ENCODE assay signal across 1 cellular context in the genomic region with DNA sequence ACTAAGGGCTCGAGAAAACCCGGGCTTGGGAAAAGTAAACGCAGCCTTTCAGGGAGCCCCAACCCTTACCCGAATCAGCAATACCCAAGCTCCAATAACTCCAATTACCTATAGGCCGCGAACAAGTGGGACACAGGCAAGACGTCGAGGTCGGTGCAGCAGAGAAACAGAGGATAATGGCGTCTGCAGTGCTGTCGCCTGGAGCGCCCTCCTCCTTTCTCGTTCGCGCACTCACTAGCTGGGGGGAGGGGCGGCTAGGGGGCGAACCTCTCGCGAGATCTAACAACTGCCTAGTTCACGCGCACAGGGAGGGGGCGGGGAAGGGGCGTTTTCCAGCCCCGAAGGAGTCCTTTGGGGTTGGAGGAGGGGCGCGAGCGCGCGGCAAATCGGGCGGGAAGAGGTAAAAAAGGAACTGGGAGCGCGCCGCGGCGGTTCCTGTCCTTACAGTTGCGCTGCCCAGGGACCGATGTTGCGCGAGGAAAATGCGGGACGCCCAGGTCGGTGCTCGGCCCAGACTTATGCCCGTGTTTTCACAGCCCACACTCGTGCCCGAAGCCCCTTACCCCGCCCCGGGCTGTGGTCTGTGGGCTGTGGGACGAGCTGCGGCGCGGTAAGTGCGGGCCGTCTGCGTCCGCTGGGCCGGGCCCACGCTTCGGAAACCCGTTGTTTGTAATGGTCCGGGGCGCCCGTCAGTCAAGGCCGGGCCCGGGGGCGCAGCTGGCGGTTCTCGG.
TF ChIP-seq lines count a peak whose summit lies in the region.

RMI1 (plus strand) TSS at position 411 of the 731 bp plus-strand sequence. CDS start 20,182 bp downstream, outside the sequence.

TF ChIP-seq in HEK293, 187 proteins besides CTCF, POLR2A, EP300 and RAD21 (continued from another document and continues in another):
- TF ChIP-seq, protein P1, sequence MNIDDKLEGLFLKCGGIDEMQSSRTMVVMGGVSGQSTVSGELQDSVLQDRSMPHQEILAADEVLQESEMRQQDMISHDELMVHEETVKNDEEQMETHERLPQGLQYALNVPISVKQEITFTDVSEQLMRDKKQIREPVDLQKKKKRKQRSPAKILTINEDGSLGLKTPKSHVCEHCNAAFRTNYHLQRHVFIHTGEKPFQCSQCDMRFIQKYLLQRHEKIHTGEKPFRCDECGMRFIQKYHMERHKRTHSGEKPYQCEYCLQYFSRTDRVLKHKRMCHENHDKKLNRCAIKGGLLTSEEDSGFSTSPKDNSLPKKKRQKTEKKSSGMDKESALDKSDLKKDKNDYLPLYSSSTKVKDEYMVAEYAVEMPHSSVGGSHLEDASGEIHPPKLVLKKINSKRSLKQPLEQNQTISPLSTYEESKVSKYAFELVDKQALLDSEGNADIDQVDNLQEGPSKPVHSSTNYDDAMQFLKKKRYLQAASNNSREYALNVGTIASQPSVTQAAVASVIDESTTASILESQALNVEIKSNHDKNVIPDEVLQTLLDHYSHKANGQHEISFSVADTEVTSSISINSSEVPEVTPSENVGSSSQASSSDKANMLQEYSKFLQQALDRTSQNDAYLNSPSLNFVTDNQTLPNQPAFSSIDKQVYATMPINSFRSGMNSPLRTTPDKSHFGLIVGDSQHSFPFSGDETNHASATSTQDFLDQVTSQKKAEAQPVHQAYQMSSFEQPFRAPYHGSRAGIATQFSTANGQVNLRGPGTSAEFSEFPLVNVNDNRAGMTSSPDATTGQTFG (tag by site-specific recombination; IDR thresholded peaks at IDR 0.05; ENCODE audit: borderline replicate concordance) = no peak
- TF ChIP-seq ZNF140 (tag by site-specific recombination; IDR thresholded peaks at IDR 0.05) = no peak
- TF ChIP-seq ZNF169 (tag by site-specific recombination; IDR thresholded peaks at IDR 0.05) = no peak
- 0 out of 2 replicates have a peak, but pooled peaks have one; percentile 45 for TF ChIP-seq TRIM28 (IDR thresholded peaks at IDR 0.05; ENCODE audit: borderline replicate concordance, low read length)
- no peak for TF ChIP-seq ZNF571 (tag by site-specific recombination; IDR thresholded peaks at IDR 0.05)
- no peak; the same call in 1 of the 2 replicates for TF ChIP-seq PRDM6 (tag by site-specific recombination; IDR thresholded peaks at IDR 0.05)
- no peak for TF ChIP-seq ZNF223 (tag by site-specific recombination; IDR thresholded peaks at IDR 0.05)
- TF ChIP-seq ZNF792 (tag by site-specific recombination; IDR thresholded peaks at IDR 0.05) = no peak
- TF ChIP-seq, protein P2, sequence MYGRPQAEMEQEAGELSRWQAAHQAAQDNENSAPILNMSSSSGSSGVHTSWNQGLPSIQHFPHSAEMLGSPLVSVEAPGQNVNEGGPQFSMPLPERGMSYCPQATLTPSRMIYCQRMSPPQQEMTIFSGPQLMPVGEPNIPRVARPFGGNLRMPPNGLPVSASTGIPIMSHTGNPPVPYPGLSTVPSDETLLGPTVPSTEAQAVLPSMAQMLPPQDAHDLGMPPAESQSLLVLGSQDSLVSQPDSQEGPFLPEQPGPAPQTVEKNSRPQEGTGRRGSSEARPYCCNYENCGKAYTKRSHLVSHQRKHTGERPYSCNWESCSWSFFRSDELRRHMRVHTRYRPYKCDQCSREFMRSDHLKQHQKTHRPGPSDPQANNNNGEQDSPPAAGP (tag by site-specific recombination; IDR thresholded peaks at IDR 0.05) = no peak
- TF ChIP-seq ZNF426 (tag by site-specific recombination; IDR thresholded peaks at IDR 0.05) = no peak
- TF ChIP-seq ZNF510 (tag by site-specific recombination; IDR thresholded peaks at IDR 0.05; ENCODE audit: insufficient replicate concordance) = no peak
- no peak for TF ChIP-seq ZNF785 (tag by site-specific recombination; IDR thresholded peaks at IDR 0.05)
- TF ChIP-seq MEIS1 (CRISPR knock-in tag; IDR thresholded peaks at IDR 0.05; ENCODE audit: borderline replicate concordance) = no peak
- TF ChIP-seq ZNF561 (tag by site-specific recombination; IDR thresholded peaks at IDR 0.05; ENCODE audit: borderline replicate concordance) = no peak
- no peak for TF ChIP-seq ZSCAN5A (tag by site-specific recombination; IDR thresholded peaks at IDR 0.05)
- no peak for TF ChIP-seq ZNF23 (tag by site-specific recombination; IDR thresholded peaks at IDR 0.05; ENCODE audit: borderline replicate concordance)
- no peak for TF ChIP-seq ZNF830 (tag by site-specific recombination; IDR thresholded peaks at IDR 0.05; ENCODE audit: low read depth)
- TF ChIP-seq ZNF280D (tag by site-specific recombination; IDR thresholded peaks at IDR 0.05) = no peak
- TF ChIP-seq ZNF324 (tag by site-specific recombination; IDR thresholded peaks at IDR 0.05) = 0 out of 2 replicates have a peak, but pooled peaks have one; percentile 17
- no peak for TF ChIP-seq ZNF184 (tag by site-specific recombination; IDR thresholded peaks at IDR 0.05)
- no peak for TF ChIP-seq ZNF585B (tag by site-specific recombination; IDR thresholded peaks at IDR 0.05)
- no peak for TF ChIP-seq SCRT2 (tag by site-specific recombination; IDR thresholded peaks at IDR 0.05)
- TF ChIP-seq ZIC2 (tag by site-specific recombination; IDR thresholded peaks at IDR 0.05) = no peak; the same call in 1 of the 2 replicates
- TF ChIP-seq ZNF10 (tag by site-specific recombination; IDR thresholded peaks at IDR 0.05) = no peak; the same call in 1 of the 2 replicates
- TF ChIP-seq ZNF707 (tag by site-specific recombination; IDR thresholded peaks at IDR 0.05) = no peak
- no peak; the same call in 1 of the 2 replicates for TF ChIP-seq SP7 (tag by site-specific recombination; IDR thresholded peaks at IDR 0.05)
- TF ChIP-seq ZSCAN18 (tag by site-specific recombination; IDR thresholded peaks at IDR 0.05) = no peak
- no peak for TF ChIP-seq ZNF146 (tag by site-specific recombination; IDR thresholded peaks at IDR 0.05)
- no peak for TF ChIP-seq ZNF157 (tag by site-specific recombination; IDR thresholded peaks at IDR 0.05)
- TF ChIP-seq ZNF837 (tag by site-specific recombination; IDR thresholded peaks at IDR 0.05) = no peak
- no peak for TF ChIP-seq ZNF404 (tag by site-specific recombination; IDR thresholded peaks at IDR 0.05)
- TF ChIP-seq ZNF623 (tag by site-specific recombination; IDR thresholded peaks at IDR 0.05) = peak; percentile 6; the same call in 1 of the 2 replicates
- TF ChIP-seq ZNF26 (tag by site-specific recombination; IDR thresholded peaks at IDR 0.05) = no peak
- TF ChIP-seq BCL11A (tag by site-specific recombination; IDR thresholded peaks at IDR 0.05; ENCODE audit: low read depth) = no peak
- peak; percentile 99 for TF ChIP-seq KLF10 (tag by site-specific recombination; IDR thresholded peaks at IDR 0.05)
- no peak for TF ChIP-seq GFI1B (tag by site-specific recombination; IDR thresholded peaks at IDR 0.05)
- TF ChIP-seq ZNF366 (tag by site-specific recombination; conservative IDR thresholded peaks at IDR 0.05) = peak; percentile 85
- TF ChIP-seq, protein P3, sequence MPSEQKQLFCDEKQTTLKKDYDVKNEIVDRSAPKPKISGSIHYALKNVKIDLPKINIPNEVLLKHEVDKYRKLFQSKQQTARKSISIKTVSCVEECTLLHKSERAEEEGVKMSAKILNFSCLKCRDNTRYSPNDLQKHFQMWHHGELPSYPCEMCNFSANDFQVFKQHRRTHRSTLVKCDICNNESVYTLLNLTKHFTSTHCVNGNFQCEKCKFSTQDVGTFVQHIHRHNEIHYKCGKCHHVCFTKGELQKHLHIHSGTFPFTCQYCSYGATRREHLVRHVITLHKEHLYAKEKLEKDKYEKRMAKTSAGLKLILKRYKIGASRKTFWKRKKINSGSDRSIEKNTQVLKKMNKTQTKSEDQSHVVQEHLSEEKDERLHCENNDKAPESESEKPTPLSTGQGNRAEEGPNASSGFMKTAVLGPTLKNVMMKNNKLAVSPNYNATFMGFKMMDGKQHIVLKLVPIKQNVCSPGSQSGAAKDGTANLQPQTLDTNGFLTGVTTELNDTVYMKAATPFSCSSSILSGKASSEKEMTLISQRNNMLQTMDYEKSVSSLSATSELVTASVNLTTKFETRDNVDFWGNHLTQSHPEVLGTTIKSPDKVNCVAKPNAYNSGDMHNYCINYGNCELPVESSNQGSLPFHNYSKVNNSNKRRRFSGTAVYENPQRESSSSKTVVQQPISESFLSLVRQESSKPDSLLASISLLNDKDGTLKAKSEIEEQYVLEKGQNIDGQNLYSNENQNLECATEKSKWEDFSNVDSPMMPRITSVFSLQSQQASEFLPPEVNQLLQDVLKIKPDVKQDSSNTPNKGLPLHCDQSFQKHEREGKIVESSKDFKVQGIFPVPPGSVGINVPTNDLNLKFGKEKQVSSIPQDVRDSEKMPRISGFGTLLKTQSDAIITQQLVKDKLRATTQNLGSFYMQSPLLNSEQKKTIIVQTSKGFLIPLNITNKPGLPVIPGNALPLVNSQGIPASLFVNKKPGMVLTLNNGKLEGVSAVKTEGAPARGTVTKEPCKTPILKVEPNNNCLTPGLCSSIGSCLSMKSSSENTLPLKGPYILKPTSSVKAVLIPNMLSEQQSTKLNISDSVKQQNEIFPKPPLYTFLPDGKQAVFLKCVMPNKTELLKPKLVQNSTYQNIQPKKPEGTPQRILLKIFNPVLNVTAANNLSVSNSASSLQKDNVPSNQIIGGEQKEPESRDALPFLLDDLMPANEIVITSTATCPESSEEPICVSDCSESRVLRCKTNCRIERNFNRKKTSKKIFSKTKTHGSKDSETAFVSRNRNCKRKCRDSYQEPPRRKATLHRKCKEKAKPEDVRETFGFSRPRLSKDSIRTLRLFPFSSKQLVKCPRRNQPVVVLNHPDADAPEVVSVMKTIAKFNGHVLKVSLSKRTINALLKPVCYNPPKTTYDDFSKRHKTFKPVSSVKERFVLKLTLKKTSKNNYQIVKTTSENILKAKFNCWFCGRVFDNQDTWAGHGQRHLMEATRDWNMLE (tag by site-specific recombination; conservative IDR thresholded peaks at IDR 0.05; ENCODE audit: low read depth) = no peak
